Comparison of ENCODE assay signal across 9 cellular contexts in genomic region chrX:105703876-105704275, GRCh38.
"Had no signal": no experiment of that assay in that cellular context is flagged by ENCODE, and none has a peak within 500 bp of the region (broad histone marks: within the 10 kb centered on the region; RNA-seq: fewer than 3 reads in every experiment).

No MANE protein-coding gene starts in this region.

- H3K9me3 Mint-ChIP-seq: GM23338, HFFc6 had no signal

- H3K4me3 ChIP-seq: GM23248, GM23338, HAP-1 had no signal

- ATAC-seq: GM23338, HCT116 had no signal

- H3K27ac Mint-ChIP-seq: GM23338, H9, HFFc6 had no signal

- H3K4me3 Mint-ChIP-seq: GM23338, H9, HFFc6 had no signal

- DNase-seq: GM23248, GOT3, H7, H9, HCEC 1CT, HFFc6 had no signal
